In the genomic region with DNA sequence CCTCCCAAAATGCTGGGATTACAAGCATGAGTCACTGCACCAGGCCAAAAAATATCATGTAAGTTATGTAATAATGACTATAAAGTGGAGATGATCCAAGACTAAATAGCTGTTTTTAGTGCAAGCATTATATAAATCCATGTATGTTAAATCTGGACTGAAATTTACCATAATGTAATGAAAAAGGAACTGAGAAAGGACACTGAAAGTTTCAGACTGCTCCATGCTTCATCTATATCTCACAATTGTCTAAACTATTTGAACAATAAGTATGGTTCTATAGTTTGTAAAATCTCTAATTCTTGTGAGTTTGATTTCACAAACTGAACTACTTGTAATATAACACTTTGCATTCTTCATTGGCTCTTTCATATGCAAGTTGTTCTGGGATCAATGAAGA, we compare ENCODE assay signal across 16 cellular contexts.
"Had no signal": no experiment of that assay in that cellular context is flagged by ENCODE, and none has a peak within 500 bp of the region (broad histone marks: within the 10 kb centered on the region; RNA-seq: fewer than 3 reads in every experiment).

No MANE protein-coding gene starts in this region.

- H3K4me1 ChIP-seq: ascending aorta, breast epithelium, gastrocnemius medialis, sigmoid colon, testis had no signal

- ATAC-seq: activated CD8-positive, alpha-beta T cell treated with anti-CD3 and anti-CD28 coated beads, Interleukin-2, amount 10 ng/mL, durations not matched to agents 7 days and 5 days; esophagus mucosa; gastrocnemius medialis; natural killer cell treated with Interleukin-12 subunit alpha and Interleukin-12 subunit beta and Interleukin-15 and Interleukin-18, amount 100 ng/mL, for 72 hours; stimulated activated effector memory CD8-positive, alpha-beta T cell treated with anti-CD3 and anti-CD28 coated beads, Interleukin-12 subunit alpha, Interleukin-12 subunit beta, amount 100 ng/mL, for 72 hours had no signal

- H3K36me3 ChIP-seq: ascending aorta, breast epithelium, gastrocnemius medialis, sigmoid colon had no signal

- H3K9me3 ChIP-seq: ascending aorta, breast epithelium, gastrocnemius medialis, testis had no signal

- H3K4me3 ChIP-seq: ascending aorta, breast epithelium, gastrocnemius medialis, lung, sigmoid colon, testis had no signal

- DNase-seq: activated CD4-positive, alpha-beta T cell treated with anti-CD3 and anti-CD28 coated beads, Interleukin-2, amount 10 ng/mL, durations not matched to agents 24 days and 14 days; activated CD8-positive, alpha-beta T cell treated with anti-CD3 and anti-CD28 coated beads, Interleukin-2, amount 10 ng/mL, durations not matched to agents 7 days and 5 days; activated naive CD4-positive, alpha-beta T cell treated with anti-CD3 and anti-CD28 coated beads, Interleukin-2, amount 50 U/mL, for 16 hours; activated T-cell treated with anti-CD3 and anti-CD28 coated beads, Interleukin-2, amount 50 U/mL, for 24 hours; effector CD4-positive, alpha-beta T cell; gastrocnemius medialis; head of caudate nucleus; sigmoid colon; stimulated activated CD4-positive, alpha-beta T cell treated with anti-CD3 and anti-CD28 coated beads, Interleukin-4, amount 100 ng/mL, for 24 hours; testis had no signal

- H3K27me3 ChIP-seq: ascending aorta, breast epithelium, gastrocnemius medialis, sigmoid colon, testis had no signal

- H3K27ac ChIP-seq: ascending aorta, breast epithelium, gastrocnemius medialis, sigmoid colon, testis had no signal
